In the genomic region with DNA sequence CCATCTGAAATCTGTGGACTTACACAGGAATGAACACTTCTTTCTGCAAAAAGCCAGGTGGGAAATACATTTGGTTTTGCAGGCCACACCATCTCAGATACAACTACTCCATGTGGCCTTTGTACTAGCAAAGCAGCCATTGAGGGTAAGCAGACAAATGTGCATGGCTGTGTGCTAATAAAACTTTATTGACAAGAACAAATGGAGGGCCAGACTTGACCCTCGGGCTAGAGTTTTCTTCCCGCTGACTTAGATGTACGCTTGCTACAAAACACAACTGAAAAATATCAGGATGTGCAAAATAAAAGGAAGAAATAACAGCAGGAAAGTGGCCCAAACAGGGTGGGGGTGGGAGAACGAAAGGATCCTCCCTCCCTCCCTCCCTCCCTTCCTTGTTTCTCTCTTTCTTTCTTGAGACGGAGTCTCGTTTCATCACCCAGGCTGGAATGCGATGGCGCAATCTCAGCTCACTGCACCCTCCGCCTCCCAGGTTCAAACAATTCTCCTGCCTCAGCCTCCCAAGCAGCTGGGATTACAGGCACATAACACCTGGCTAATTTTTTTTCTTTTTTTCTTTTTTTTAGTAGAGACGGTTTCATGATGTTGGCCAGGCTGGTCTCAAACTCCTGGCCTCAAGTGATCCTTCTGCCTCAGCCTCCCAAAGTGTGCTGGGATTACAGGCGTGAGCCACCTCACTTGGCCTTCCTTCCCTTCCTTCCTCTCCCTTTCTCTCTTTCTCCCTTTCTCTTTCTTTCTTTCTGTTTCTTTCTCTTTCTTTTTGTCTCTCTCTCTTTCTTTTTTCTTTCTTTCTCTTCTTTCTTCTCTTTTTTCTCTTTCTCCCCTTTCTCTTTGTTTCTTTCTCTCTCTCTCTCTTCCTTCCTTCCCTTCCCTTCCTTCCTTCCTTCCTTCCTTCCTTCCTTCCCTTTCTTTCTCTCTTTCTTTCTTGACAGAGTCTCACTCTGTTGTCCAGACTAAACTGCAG, we compare ENCODE assay signal across 1 cellular context.
TF ChIP-seq lines count a peak whose summit lies in the region.

No MANE protein-coding gene starts in this region.

TF ChIP-seq in HepG2, 621 proteins besides CTCF, POLR2A, EP300 and RAD21 (continued from another document):
- TF ChIP-seq, protein P1, sequence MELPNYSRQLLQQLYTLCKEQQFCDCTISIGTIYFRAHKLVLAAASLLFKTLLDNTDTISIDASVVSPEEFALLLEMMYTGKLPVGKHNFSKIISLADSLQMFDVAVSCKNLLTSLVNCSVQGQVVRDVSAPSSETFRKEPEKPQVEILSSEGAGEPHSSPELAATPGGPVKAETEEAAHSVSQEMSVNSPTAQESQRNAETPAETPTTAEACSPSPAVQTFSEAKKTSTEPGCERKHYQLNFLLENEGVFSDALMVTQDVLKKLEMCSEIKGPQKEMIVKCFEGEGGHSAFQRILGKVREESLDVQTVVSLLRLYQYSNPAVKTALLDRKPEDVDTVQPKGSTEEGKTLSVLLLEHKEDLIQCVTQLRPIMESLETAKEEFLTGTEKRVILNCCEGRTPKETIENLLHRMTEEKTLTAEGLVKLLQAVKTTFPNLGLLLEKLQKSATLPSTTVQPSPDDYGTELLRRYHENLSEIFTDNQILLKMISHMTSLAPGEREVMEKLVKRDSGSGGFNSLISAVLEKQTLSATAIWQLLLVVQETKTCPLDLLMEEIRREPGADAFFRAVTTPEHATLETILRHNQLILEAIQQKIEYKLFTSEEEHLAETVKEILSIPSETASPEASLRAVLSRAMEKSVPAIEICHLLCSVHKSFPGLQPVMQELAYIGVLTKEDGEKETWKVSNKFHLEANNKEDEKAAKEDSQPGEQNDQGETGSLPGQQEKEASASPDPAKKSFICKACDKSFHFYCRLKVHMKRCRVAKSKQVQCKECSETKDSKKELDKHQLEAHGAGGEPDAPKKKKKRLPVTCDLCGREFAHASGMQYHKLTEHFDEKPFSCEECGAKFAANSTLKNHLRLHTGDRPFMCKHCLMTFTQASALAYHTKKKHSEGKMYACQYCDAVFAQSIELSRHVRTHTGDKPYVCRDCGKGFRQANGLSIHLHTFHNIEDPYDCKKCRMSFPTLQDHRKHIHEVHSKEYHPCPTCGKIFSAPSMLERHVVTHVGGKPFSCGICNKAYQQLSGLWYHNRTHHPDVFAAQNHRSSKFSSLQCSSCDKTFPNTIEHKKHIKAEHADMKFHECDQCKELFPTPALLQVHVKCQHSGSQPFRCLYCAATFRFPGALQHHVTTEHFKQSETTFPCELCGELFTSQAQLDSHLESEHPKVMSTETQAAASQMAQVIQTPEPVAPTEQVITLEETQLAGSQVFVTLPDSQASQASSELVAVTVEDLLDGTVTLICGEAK (IDR thresholded peaks at IDR 0.05): peak; percentile 96
- TF ChIP-seq, protein P1 (CRISPR knock-in tag; IDR thresholded peaks at IDR 0.05): peak; percentile 99
- TF ChIP-seq, protein P2, sequence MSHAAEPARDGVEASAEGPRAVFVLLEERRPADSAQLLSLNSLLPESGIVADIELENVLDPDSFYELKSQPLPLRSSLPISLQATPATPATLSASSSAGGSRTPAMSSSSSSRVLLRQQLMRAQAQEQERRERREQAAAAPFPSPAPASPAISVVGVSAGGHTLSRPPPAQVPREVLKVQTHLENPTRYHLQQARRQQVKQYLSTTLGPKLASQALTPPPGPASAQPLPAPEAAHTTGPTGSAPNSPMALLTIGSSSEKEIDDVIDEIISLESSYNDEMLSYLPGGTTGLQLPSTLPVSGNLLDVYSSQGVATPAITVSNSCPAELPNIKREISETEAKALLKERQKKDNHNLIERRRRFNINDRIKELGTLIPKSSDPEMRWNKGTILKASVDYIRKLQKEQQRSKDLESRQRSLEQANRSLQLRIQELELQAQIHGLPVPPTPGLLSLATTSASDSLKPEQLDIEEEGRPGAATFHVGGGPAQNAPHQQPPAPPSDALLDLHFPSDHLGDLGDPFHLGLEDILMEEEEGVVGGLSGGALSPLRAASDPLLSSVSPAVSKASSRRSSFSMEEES (CRISPR knock-in tag; IDR thresholded peaks at IDR 0.05): no peak
- TF ChIP-seq, protein P3, sequence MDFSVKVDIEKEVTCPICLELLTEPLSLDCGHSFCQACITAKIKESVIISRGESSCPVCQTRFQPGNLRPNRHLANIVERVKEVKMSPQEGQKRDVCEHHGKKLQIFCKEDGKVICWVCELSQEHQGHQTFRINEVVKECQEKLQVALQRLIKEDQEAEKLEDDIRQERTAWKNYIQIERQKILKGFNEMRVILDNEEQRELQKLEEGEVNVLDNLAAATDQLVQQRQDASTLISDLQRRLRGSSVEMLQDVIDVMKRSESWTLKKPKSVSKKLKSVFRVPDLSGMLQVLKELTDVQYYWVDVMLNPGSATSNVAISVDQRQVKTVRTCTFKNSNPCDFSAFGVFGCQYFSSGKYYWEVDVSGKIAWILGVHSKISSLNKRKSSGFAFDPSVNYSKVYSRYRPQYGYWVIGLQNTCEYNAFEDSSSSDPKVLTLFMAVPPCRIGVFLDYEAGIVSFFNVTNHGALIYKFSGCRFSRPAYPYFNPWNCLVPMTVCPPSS (IDR thresholded peaks at IDR 0.05): no peak
- TF ChIP-seq CEBPB (IDR thresholded peaks at IDR 0.05; ENCODE audit: borderline replicate concordance, low read depth, low read length) (peak; percentile 65), ZNF101 (CRISPR knock-in tag; IDR thresholded peaks at IDR 0.05; ENCODE audit: borderline replicate concordance, low read depth) (no peak)
